Comparison of ENCODE assay signal across 8 cellular contexts in genomic region chr6:107713214-107713962, GRCh38.
DNase-seq lines count a peak whose midpoint lies in the region; ATAC-seq and TF ChIP-seq lines count a peak whose summit lies in the region.

No MANE protein-coding gene starts in this region.

- H3K4me3 Mint-ChIP-seq in activated CD4-positive, alpha-beta T cell treated with anti-CD3 and anti-CD28 coated beads for 36 hours = peak overlapping the region; percentile 61
- H3K4me3 Mint-ChIP-seq in stimulated activated naive CD8-positive, alpha-beta T cell treated with anti-CD3 and anti-CD28 coated beads, Interleukin-15, amount 100 ng/mL, for 72 hours = peak overlapping the region; percentile 68 to 85
- no peak overlapping the region for H3K4me3 Mint-ChIP-seq in WTC11

- no peaks in the 10 kb centered on the region for H3K27me3 Mint-ChIP-seq in activated CD4-positive, alpha-beta T cell treated with anti-CD3 and anti-CD28 coated beads for 36 hours
- no peaks in the 10 kb centered on the region for H3K27me3 Mint-ChIP-seq in stimulated activated naive CD8-positive, alpha-beta T cell treated with anti-CD3 and anti-CD28 coated beads, Interleukin-15, amount 100 ng/mL, for 72 hours
- H3K27me3 Mint-ChIP-seq in WTC11 (ENCODE audit: low read depth) = peaks cover 10% of the 10 kb centered on the region

- peaks cover 74% of the 10 kb centered on the region for H3K4me1 Mint-ChIP-seq in activated CD4-positive, alpha-beta T cell treated with anti-CD3 and anti-CD28 coated beads for 36 hours
- peaks cover 76% of the 10 kb centered on the region for H3K4me1 Mint-ChIP-seq in stimulated activated naive CD8-positive, alpha-beta T cell treated with anti-CD3 and anti-CD28 coated beads, Interleukin-15, amount 100 ng/mL, for 72 hours
- H3K4me1 Mint-ChIP-seq in WTC11 = peaks cover 12% of the 10 kb centered on the region

- ATAC-seq in activated CD4-positive, alpha-beta T cell treated with anti-CD3 and anti-CD28 coated beads for 36 hours = peak; percentile 62
- ATAC-seq in stimulated activated naive CD8-positive, alpha-beta T cell treated with anti-CD3 and anti-CD28 coated beads, Interleukin-15, amount 100 ng/mL, for 72 hours = peak; percentile 61
- ATAC-seq in WTC11 = no peak

- DNase-seq in activated CD4-positive, alpha-beta T cell treated with anti-CD3 and anti-CD28 coated beads for 36 hours = peak; percentile 79
- no peak for DNase-seq in activated CD4-positive, alpha-beta T cell treated with anti-CD3 and anti-CD28 coated beads, Interleukin-2, amount 50 U/mL, for 1 hour
- peak; percentile 27 for DNase-seq in activated CD8-positive, alpha-beta memory T cell treated with anti-CD3 and anti-CD28 coated beads, Interleukin-2, amount 50 U/mL, for 24 hours (ENCODE audit: extremely low read depth)
- no peak for DNase-seq in hepatocyte (ENCODE audit: low spot score)
- DNase-seq in stimulated activated naive CD8-positive, alpha-beta T cell treated with anti-CD3 and anti-CD28 coated beads, Interleukin-15, amount 100 ng/mL, for 72 hours = no peak
- no peak for DNase-seq in NCI-H510A treated with DMSO at 0.1 percent for 48 hours (lab: John Stamatoyannopoulos, UW)
- DNase-seq in NCI-H187 (lab: John Stamatoyannopoulos, UW) = no peak
- DNase-seq in WTC11 (ENCODE audit: low spot score) = no peak

- TF ChIP-seq CTCF in hepatocyte (IDR thresholded peaks at IDR 0.05; ENCODE audit: poor library complexity) (no peak), WTC11 (IDR thresholded peaks at IDR 0.05) (no peak)

- CTCF ChIA-PET in activated CD4-positive, alpha-beta T cell treated with anti-CD3 and anti-CD28 coated beads for 36 hours (lab: Charles Lee) = interaction anchor here (0.6 to 3.3 kb wide), 14 partner anchors 10 to 154 kb away, joined by 3 to 19 read pairs (median 10); partner anchors contain the start of gene SCML4
- CTCF ChIA-PET in WTC11 (lab: Charles Lee) = interaction anchor here (0.9 to 1.1 kb wide), 3 partner anchors 22 to 254 kb away, joined by 3 read pairs; partner anchors contain the start of gene PDSS2

- H3K9me2 ChIP-seq in hepatocyte (replicated peaks; ENCODE audit: insufficient read depth) = no peaks in the 10 kb centered on the region

- H3K9me3 ChIP-seq in hepatocyte (ENCODE audit: low read depth) = no peaks in the 10 kb centered on the region

- no peak overlapping the region for H2AFZ ChIP-seq in hepatocyte

- no peaks in the 10 kb centered on the region for H3K9me3 Mint-ChIP-seq in activated CD4-positive, alpha-beta T cell treated with anti-CD3 and anti-CD28 coated beads for 36 hours (ENCODE audit: low read depth)
- no peaks in the 10 kb centered on the region for H3K9me3 Mint-ChIP-seq in stimulated activated naive CD8-positive, alpha-beta T cell treated with anti-CD3 and anti-CD28 coated beads, Interleukin-15, amount 100 ng/mL, for 72 hours
- H3K9me3 Mint-ChIP-seq in WTC11 = peaks cover 6% of the 10 kb centered on the region

- peak overlapping the region; percentile 93 for H3K27ac Mint-ChIP-seq in activated CD4-positive, alpha-beta T cell treated with anti-CD3 and anti-CD28 coated beads for 36 hours
- peak overlapping the region; percentile 83 to 93 for H3K27ac Mint-ChIP-seq in stimulated activated naive CD8-positive, alpha-beta T cell treated with anti-CD3 and anti-CD28 coated beads, Interleukin-15, amount 100 ng/mL, for 72 hours
- no peak overlapping the region for H3K27ac Mint-ChIP-seq in WTC11

- no peaks in the 10 kb centered on the region for H3K4me1 ChIP-seq in hepatocyte (ENCODE audit: insufficient read depth)

- H3K27me3 ChIP-seq in hepatocyte = no peaks in the 10 kb centered on the region

- H3K4me2 ChIP-seq in hepatocyte = peak overlapping the region; percentile 54

- POLR2A ChIA-PET in activated CD4-positive, alpha-beta T cell treated with anti-CD3 and anti-CD28 coated beads for 36 hours (lab: Charles Lee) = interaction anchor here (0.7 to 2.6 kb wide), 10 partner anchors 14 to 245 kb away, joined by 3 to 30 read pairs (median 4); partner anchors contain the start of genes SCML4 and SEC63
- POLR2A ChIA-PET in WTC11 (lab: Charles Lee) = no interaction called here

- peaks cover 15% of the 10 kb centered on the region for H3K36me3 Mint-ChIP-seq in activated CD4-positive, alpha-beta T cell treated with anti-CD3 and anti-CD28 coated beads for 36 hours (ENCODE audit: low read depth)
- H3K36me3 Mint-ChIP-seq in WTC11 = no peaks in the 10 kb centered on the region

- H3K79me2 ChIP-seq in hepatocyte = no peaks in the 10 kb centered on the region

- 68% methylated on average over 8 of the region's 8 CpGs for WGBS in hepatocyte (ENCODE audit: low lambda C conversion rate, missing lambda C conversion rate)

- intact Hi-C loops in activated CD4-positive, alpha-beta T cell treated with anti-CD3 and anti-CD28 coated beads for 36 hours (cut with DNase I, micrococcal nuclease) = loop anchor here (1.0 to 10.0 kb wide), 9 partner anchors 10 to 1193 kb away; partner anchors contain the start of gene SCML4 (in 1 of the 2)

- H3K27ac ChIP-seq in hepatocyte = no peak overlapping the region

- no peaks in the 10 kb centered on the region for H3K36me3 ChIP-seq in hepatocyte (replicated peaks; ENCODE audit: insufficient read depth, low read depth)

- no peak overlapping the region for H3K4me3 ChIP-seq in hepatocyte

- H4K20me1 ChIP-seq in hepatocyte (ENCODE audit: insufficient read depth, poor library complexity, severe bottlenecking) = no peaks in the 10 kb centered on the region

TF ChIP-seq in WTC11, 78 proteins besides CTCF, POLR2A, EP300 and RAD21 (continues in another document):
- no peak for TF ChIP-seq MYBL2 (CRISPR knock-in tag; IDR thresholded peaks at IDR 0.05)
- TF ChIP-seq ZNF396 (CRISPR knock-in tag; IDR thresholded peaks at IDR 0.05; ENCODE audit: borderline replicate concordance) = no peak
- TF ChIP-seq ARID4B (CRISPR knock-in tag; IDR thresholded peaks at IDR 0.05; ENCODE audit: borderline replicate concordance) = no peak
- no peak for TF ChIP-seq ZNF281 (CRISPR knock-in tag; IDR thresholded peaks at IDR 0.05)
- TF ChIP-seq ATF3 (CRISPR knock-in tag; conservative IDR thresholded peaks at IDR 0.05) = no peak
- TF ChIP-seq JAZF1 (CRISPR knock-in tag; IDR thresholded peaks at IDR 0.05) = no peak

Comparison
In these comparisons a context has a peak if more than half of its experiments do, and no peak if none do; other contexts are left out.
1. DNase-seq: peak in activated CD4-positive, alpha-beta T cell treated with anti-CD3 and anti-CD28 coated beads for 36 hours (single experiment) and activated CD8-positive, alpha-beta memory T cell treated with anti-CD3 and anti-CD28 coated beads, Interleukin-2, amount 50 U/mL, for 24 hours (single experiment); none in activated CD4-positive, alpha-beta T cell treated with anti-CD3 and anti-CD28 coated beads, Interleukin-2, amount 50 U/mL, for 1 hour (single experiment), hepatocyte (single experiment), stimulated activated naive CD8-positive, alpha-beta T cell treated with anti-CD3 and anti-CD28 coated beads, Interleukin-15, amount 100 ng/mL, for 72 hours (0 of 2), NCI-H510A treated with DMSO at 0.1 percent for 48 hours (single experiment), NCI-H187 (0 of 2) and WTC11 (single experiment).